Comparison of ENCODE assay signal across 8 cellular contexts in genomic region chr1:31154000-31154631, GRCh38.
A peak's percentile ranks its signal among the peaks of the same experiment; 100 is the strongest.
DNase-seq lines count a peak whose midpoint lies in the region; ATAC-seq and TF ChIP-seq lines count a peak whose summit lies in the region.

No MANE protein-coding gene starts in this region.

- POLR2A ChIA-PET in BJ (lab: Charles Lee), result no interaction called here

- H3K27ac ChIP-seq in ectodermal cell (ENCODE audit: insufficient read depth, low read depth, low read length, poor library complexity, severe bottlenecking), result peak overlapping the region; percentile 98

- WGBS in ectodermal cell, 2 experiments, result 80 to 82% methylated on average over 19 of the region's 19 CpGs

- H3K4me1 ChIP-seq in ectodermal cell (ENCODE audit: control insufficient read depth, insufficient read depth, low read length), result no peaks in the 10 kb centered on the region

- no peaks in the 10 kb centered on the region for H3K9me3 ChIP-seq in ectodermal cell (ENCODE audit: control insufficient read depth, low read length)

- H3K4me3 ChIP-seq in BJ (ENCODE audit: low read depth, low read length) (peak overlapping the region; percentile 74), ectodermal cell (ENCODE audit: insufficient read depth, low read depth, low read length) (peak overlapping the region; percentile 54)

- H3K27me3 ChIP-seq in BJ (ENCODE audit: control insufficient read depth, insufficient read depth, low read length) (no peaks in the 10 kb centered on the region), ectodermal cell (ENCODE audit: control insufficient read depth, insufficient read depth, low read length, poor library complexity, severe bottlenecking) (no peaks in the 10 kb centered on the region)

- no peaks in the 10 kb centered on the region for H3K9me3 Mint-ChIP-seq in natural killer cell treated with Interleukin-12 subunit alpha and Interleukin-12 subunit beta and Interleukin-15 and Interleukin-18, amount 100 ng/mL, for 72 hours

- peaks cover 0 to 3% of the 10 kb centered on the region in 2 donors for H3K27me3 Mint-ChIP-seq in natural killer cell treated with Interleukin-12 subunit alpha and Interleukin-12 subunit beta and Interleukin-15 and Interleukin-18, amount 100 ng/mL, for 72 hours

- H3K36me3 ChIP-seq in BJ (ENCODE audit: control insufficient read depth, insufficient read depth, low read length), result no peaks in the 10 kb centered on the region
- no peaks in the 10 kb centered on the region for H3K36me3 ChIP-seq in ectodermal cell (ENCODE audit: control insufficient read depth, insufficient read depth, low read length)

- TF ChIP-seq CTCF in BJ (IDR thresholded peaks at IDR 0.05; ENCODE audit: insufficient read depth, low read depth, low read length), result no peak

- peak overlapping the region; percentile 51 for H3K4me3 Mint-ChIP-seq in natural killer cell treated with Interleukin-12 subunit alpha and Interleukin-12 subunit beta and Interleukin-15 and Interleukin-18, amount 100 ng/mL, for 72 hours

- CTCF ChIA-PET in BJ (lab: Yijun Ruan, JAX), result no interaction called here

- peak overlapping the region in 1 of 2 donors; percentile 54 for H3K27ac Mint-ChIP-seq in natural killer cell treated with Interleukin-12 subunit alpha and Interleukin-12 subunit beta and Interleukin-15 and Interleukin-18, amount 100 ng/mL, for 72 hours

- peaks cover 4 to 9% of the 10 kb centered on the region in 2 donors for H3K4me1 Mint-ChIP-seq in natural killer cell treated with Interleukin-12 subunit alpha and Interleukin-12 subunit beta and Interleukin-15 and Interleukin-18, amount 100 ng/mL, for 72 hours (ENCODE audit: low read depth in 2 of 2)

- no peak for DNase-seq in BJ (ENCODE audit: low read depth)
- peak; percentile 20 for DNase-seq in LoVo (ENCODE audit: low spot score)
- no peak for DNase-seq in natural killer cell treated with Interleukin-12 subunit alpha and Interleukin-12 subunit beta and Interleukin-15 and Interleukin-18, amount 100 ng/mL, for 72 hours (ENCODE audit: low spot score)
- DNase-seq in NCI-H1930 (lab: John Stamatoyannopoulos, UW), result no peak
- no peak for DNase-seq in CD1c-positive myeloid dendritic cell (ENCODE audit: extremely low spot score)
- DNase-seq in OCI-M2 (lab: John Stamatoyannopoulos, UW; ENCODE audit: unreplicated experiment), result no peak

- no peak for ATAC-seq in natural killer cell treated with Interleukin-12 subunit alpha and Interleukin-12 subunit beta and Interleukin-15 and Interleukin-18, amount 100 ng/mL, for 72 hours
- ATAC-seq in GM19035 (IDR thresholded peaks at IDR 0.05; ENCODE audit: unreplicated experiment), result no peak

- no peaks in the 10 kb centered on the region for H3K36me3 Mint-ChIP-seq in natural killer cell treated with Interleukin-12 subunit alpha and Interleukin-12 subunit beta and Interleukin-15 and Interleukin-18, amount 100 ng/mL, for 72 hours
